ENCODE assay signal across 12 cellular contexts in the genomic region with DNA sequence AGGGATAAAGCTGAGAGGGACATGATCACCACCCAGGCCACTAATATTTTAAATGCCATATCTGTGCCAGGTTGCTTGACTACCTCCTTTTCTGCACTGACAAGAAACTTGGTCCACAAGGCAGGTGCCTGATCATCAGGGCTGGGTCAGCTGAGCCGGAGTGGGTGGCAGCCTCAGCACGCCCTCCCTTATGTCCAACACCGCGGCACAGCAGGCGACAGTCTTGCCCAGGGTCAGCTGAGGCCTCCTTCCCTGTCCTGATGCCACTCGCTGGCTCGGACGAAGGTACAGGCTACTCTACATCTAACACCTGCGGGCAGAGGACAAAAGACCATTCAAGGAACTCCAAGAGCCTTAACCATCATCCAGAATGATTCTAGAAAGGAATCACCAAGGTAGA. TPM values are rescaled to one million over a fixed set of nuclear protein-coding genes. Genes with fewer than 3 reads are reported as not detected.
A peak's percentile ranks its signal among the peaks of the same experiment; 100 is the strongest.
DNase-seq lines count a peak whose midpoint lies in the region; ATAC-seq and TF ChIP-seq lines count a peak whose summit lies in the region.
"Had no signal": no experiment of that assay in that cellular context is flagged by ENCODE, and none has a peak within 500 bp of the region (broad histone marks: within the 10 kb centered on the region; RNA-seq: fewer than 3 reads in every experiment).

No MANE protein-coding gene starts in this region.

- H3K36me3 Mint-ChIP-seq in activated naive CD4-positive, alpha-beta T cell treated with anti-CD3 and anti-CD28 coated beads, Interleukin-2, amount 10 ng/mL, durations not matched to agents 7 days and 5 days: peaks cover 40% of the 10 kb centered on the region
- H3K36me3 Mint-ChIP-seq in effector memory CD8-positive, alpha-beta T cell (ENCODE audit: insufficient read depth): peaks cover 17% of the 10 kb centered on the region

- no peak overlapping the region for H3K9ac ChIP-seq in SK-N-SH

- H3K9me3 ChIP-seq in muscle layer of duodenum (ENCODE audit: control insufficient read depth in 1 of 2, low read length in 2 of 2) (no peaks in the 10 kb centered on the region), transverse colon (no peaks in the 10 kb centered on the region), SK-N-SH (no peaks in the 10 kb centered on the region)
- H3K9me3 ChIP-seq: SJSA1 had no signal

- H3K4me2 ChIP-seq in SK-N-SH: no peak overlapping the region

- in situ Hi-C loops in transverse colon (cut with MboI; ENCODE audit: low pct_ligation_motif_present in 1 of 4, low pct_unique_long_range_greater_than_20kb in 1 of 4, low sequenced_read_pairs in 3 of 4): no loop called here

- TF ChIP-seq CTCF in transverse colon (IDR thresholded peaks at IDR 0.05) (no peak), SK-N-SH (IDR thresholded peaks at IDR 0.05) (no peak), lower leg skin (IDR thresholded peaks at IDR 0.05) (no peak)

- peaks cover 69% of the 10 kb centered on the region for H4K20me1 ChIP-seq in SK-N-SH (ENCODE audit: insufficient read depth)

- H3K9me2 ChIP-seq in SK-N-SH: no peaks in the 10 kb centered on the region

- H3K9me3 Mint-ChIP-seq in activated naive CD4-positive, alpha-beta T cell treated with anti-CD3 and anti-CD28 coated beads, Interleukin-2, amount 10 ng/mL, durations not matched to agents 7 days and 5 days: no peaks in the 10 kb centered on the region
- no peaks in the 10 kb centered on the region for H3K9me3 Mint-ChIP-seq in effector memory CD8-positive, alpha-beta T cell

- CTCF ChIA-PET in activated naive CD4-positive, alpha-beta T cell treated with anti-CD3 and anti-CD28 coated beads, Interleukin-2, amount 10 ng/mL, durations not matched to agents 7 days and 5 days (lab: Charles Lee): no interaction called here
- CTCF ChIA-PET in SK-N-SH (lab: Yijun Ruan, JAX): interaction anchor here (1.0 to 2.9 kb wide), 4 partner anchors 13 to 83 kb away, joined by 3 to 15 read pairs (median 4); no protein-coding TSS in a partner anchor

- TF ChIP-seq POLR2A in transverse colon (IDR thresholded peaks at IDR 0.05): no peak
- no peak for TF ChIP-seq POLR2A in lower leg skin (IDR thresholded peaks at IDR 0.05)

- POLR2A ChIA-PET in SK-N-SH (lab: Yijun Ruan, JAX): interaction anchor here (0.6 to 1.0 kb wide), 3 partner anchors 8 to 40 kb away, joined by 3 read pairs; a partner anchor contains a TSS

- TF ChIP-seq EP300 in transverse colon (IDR thresholded peaks at IDR 0.05; ENCODE audit: low read depth) (no peak), SK-N-SH (IDR thresholded peaks at IDR 0.05; ENCODE audit: borderline replicate concordance in 1 of 2, low read depth in 1 of 2, low read length in 1 of 2) (no peak)

- no peaks in the 10 kb centered on the region for H3K27me3 Mint-ChIP-seq in activated naive CD4-positive, alpha-beta T cell treated with anti-CD3 and anti-CD28 coated beads, Interleukin-2, amount 10 ng/mL, durations not matched to agents 7 days and 5 days
- H3K27me3 Mint-ChIP-seq in effector memory CD8-positive, alpha-beta T cell: no peaks in the 10 kb centered on the region

- no peak overlapping the region for H2AFZ ChIP-seq in SK-N-SH (ENCODE audit: low read depth)

- H3K27ac Mint-ChIP-seq in activated naive CD4-positive, alpha-beta T cell treated with anti-CD3 and anti-CD28 coated beads, Interleukin-2, amount 10 ng/mL, durations not matched to agents 7 days and 5 days: peak overlapping the region; percentile 93
- peak overlapping the region; percentile 36 to 90 for H3K27ac Mint-ChIP-seq in effector memory CD8-positive, alpha-beta T cell

- H3K4me3 Mint-ChIP-seq in activated naive CD4-positive, alpha-beta T cell treated with anti-CD3 and anti-CD28 coated beads, Interleukin-2, amount 10 ng/mL, durations not matched to agents 7 days and 5 days: no peak overlapping the region
- no peak overlapping the region for H3K4me3 Mint-ChIP-seq in effector memory CD8-positive, alpha-beta T cell

- no peaks in the 10 kb centered on the region for H3F3A ChIP-seq in SK-N-SH (replicated peaks; ENCODE audit: insufficient read depth)

- peaks cover 94% of the 10 kb centered on the region for H3K79me2 ChIP-seq in SK-N-SH (ENCODE audit: insufficient read depth)

- intact Hi-C loops in transverse colon (cut with DNase I; ENCODE audit: low total_unique reads): no loop called here
- intact Hi-C loops in lower leg skin (cut with DNase I; ENCODE audit: low total_unique reads): no loop called here

- H3K27ac ChIP-seq in muscle layer of duodenum (ENCODE audit: low read length) (peak overlapping the region; percentile 86), transverse colon (peak overlapping the region; percentile 81 to 91 (median 86)), SK-N-SH (ENCODE audit: low read depth in 2 of 2, low read length in 1 of 2) (no peak overlapping the region)
- H3K27ac ChIP-seq: SJSA1 had no signal

- H3K27me3 ChIP-seq in muscle layer of duodenum (ENCODE audit: low read depth, low read length) (no peaks in the 10 kb centered on the region), transverse colon (no peaks in the 10 kb centered on the region), SK-N-SH (ENCODE audit: insufficient read depth) (no peaks in the 10 kb centered on the region)
- H3K27me3 ChIP-seq: SJSA1 had no signal

- peaks cover 74% of the 10 kb centered on the region for H3K4me1 Mint-ChIP-seq in activated naive CD4-positive, alpha-beta T cell treated with anti-CD3 and anti-CD28 coated beads, Interleukin-2, amount 10 ng/mL, durations not matched to agents 7 days and 5 days
- H3K4me1 Mint-ChIP-seq in effector memory CD8-positive, alpha-beta T cell (ENCODE audit: low read depth in 2 of 2): peaks cover 35 to 37% of the 10 kb centered on the region in 2 donors

- no peak overlapping the region for H3K4me3 ChIP-seq in muscle layer of duodenum (ENCODE audit: low read depth in 1 of 2, low read length in 2 of 2)
- no peak overlapping the region for H3K4me3 ChIP-seq in transverse colon
- H3K4me3 ChIP-seq in SK-N-SH (ENCODE audit: low read depth in 2 of 2, low read length in 1 of 2): no peak overlapping the region
- H3K4me3 ChIP-seq in lower leg skin (ENCODE audit: low read depth, poor library complexity, severe bottlenecking): no peak overlapping the region
- H3K4me3 ChIP-seq: GM12878, SJSA1 had no signal

- no peak for DNase-seq in activated naive CD4-positive, alpha-beta T cell treated with anti-CD3 and anti-CD28 coated beads, Interleukin-2, amount 10 ng/mL, durations not matched to agents 7 days and 5 days
- DNase-seq in activated naive CD4-positive, alpha-beta T cell treated with anti-CD3 and anti-CD28 coated beads, Interleukin-2, amount 50 U/mL, for 16 hours: no peak
- no peak for DNase-seq in effector memory CD8-positive, alpha-beta T cell
- DNase-seq in transverse colon: peak; percentile 54
- DNase-seq in SK-N-SH: no peak
- no peak for DNase-seq in lower leg skin (ENCODE audit: low spot score in 2 of 2)
- DNase-seq in T1000 (lab: John Stamatoyannopoulos, UW): no peak
- DNase-seq: AML-193, NCI-H1417 had no signal

- no peak for ATAC-seq in effector memory CD8-positive, alpha-beta T cell (replicated peaks)
- ATAC-seq: GM12878 had no signal

- peaks cover 5 to 6% of the 10 kb centered on the region in 2 donors for H3K36me3 ChIP-seq in muscle layer of duodenum (ENCODE audit: control insufficient read depth in 1 of 2, insufficient read depth in 2 of 2, low read length in 2 of 2)
- H3K36me3 ChIP-seq in transverse colon: peaks cover 0 to 6% (median 0%) of the 10 kb centered on the region in 4 donors
- peaks cover 19 to 21% of the 10 kb centered on the region in 2 experiments for H3K36me3 ChIP-seq in SK-N-SH (replicated peaks in 1 of 2; ENCODE audit: control insufficient read depth in 1 of 2, insufficient read depth in 2 of 2, low read length in 1 of 2)

- WGBS in transverse colon (ENCODE audit: low coverage in 1 of 2), 2 donors: 69% methylated on average over 9 of the region's 9 CpGs; no CpG with 5 or more reads in 1 of the 2 donors
- 96% methylated on average over 4 of the region's 9 CpGs for WGBS in SK-N-SH (ENCODE audit: low lambda C conversion rate)
- WGBS in lower leg skin, 2 donors: 73 to 87% methylated on average over 9 of the region's 9 CpGs

- H3K4me1 ChIP-seq in muscle layer of duodenum (ENCODE audit: control insufficient read depth in 1 of 2, insufficient read depth in 2 of 2, low read length in 2 of 2) (peaks cover 9 to 26% of the 10 kb centered on the region in 2 donors), transverse colon (peaks cover 37 to 62% (median 52%) of the 10 kb centered on the region in 4 donors), SK-N-SH (ENCODE audit: control insufficient read depth in 1 of 2, insufficient read depth in 2 of 2, low read depth in 1 of 2, low read length in 1 of 2) (peaks cover 0 to 2% of the 10 kb centered on the region in 2 experiments; a peak in 1 of 4 replicates)
- H3K4me1 ChIP-seq: SJSA1 had no signal

- no peak for TF ChIP-seq RAD21 in SK-N-SH (IDR thresholded peaks at IDR 0.05; ENCODE audit: low read length)

TF ChIP-seq in SK-N-SH, 30 proteins besides CTCF, POLR2A, EP300 and RAD21 (continues in another document):
- no peak for TF ChIP-seq FOSL2 (IDR thresholded peaks at IDR 0.05; ENCODE audit: borderline replicate concordance, low read depth)
- TF ChIP-seq FOXM1 (IDR thresholded peaks at IDR 0.05; ENCODE audit: low read depth): no peak
- TF ChIP-seq TEAD4 (IDR thresholded peaks at IDR 0.05; ENCODE audit: borderline replicate concordance, insufficient read depth): no peak
- TF ChIP-seq SMC3 (IDR thresholded peaks at IDR 0.05; ENCODE audit: low read depth, low read length): no peak
- no peak for TF ChIP-seq GATA2 (CRISPR knock-in tag; IDR thresholded peaks at IDR 0.05)
- TF ChIP-seq TCF12 (IDR thresholded peaks at IDR 0.05): no peak
- no peak for TF ChIP-seq GABPA (IDR thresholded peaks at IDR 0.05; ENCODE audit: low read depth)

RNA-seq across cellular contexts. Expression of a gene that starts 16.9 kb away (rescaled TPM):
- total RNA-seq in transverse colon (10 to 100 TPM; 25.4 to 32.2 (median 28.0) TPM), lower leg skin (10 to 100 TPM; 21.8 to 29.5 (median 27.6) TPM)
- polyA plus RNA-seq in SK-N-SH (2012; rRNA removed): 3.9 and 7.6 TPM in 2 replicates
- 4.6 and 5.7 TPM in 2 replicates for polyA plus RNA-seq in SK-N-SH (2012; cell fraction: cytosol; rRNA removed)
- 14.8 and 20.3 TPM in 2 replicates for polyA plus RNA-seq in SK-N-SH (2012; cell fraction: nucleus; rRNA removed)

RNA-seq across cellular contexts. Expression of a gene that starts 33.9 kb away (rescaled TPM):
- total RNA-seq in transverse colon (10 to 100 TPM; 27.3 to 85.4 (median 51.8) TPM), lower leg skin (10 to 100 TPM; 38.8 to 56.1 (median 44.2) TPM)
- 123 and 126 TPM in 2 replicates for polyA plus RNA-seq in SK-N-SH (2012; rRNA removed)
- polyA plus RNA-seq in SK-N-SH (2012; cell fraction: cytosol; rRNA removed): 137 and 140 TPM in 2 replicates
- polyA plus RNA-seq in SK-N-SH (2012; cell fraction: nucleus; rRNA removed): 44.7 and 62.7 TPM in 2 replicates

RNA-seq across cellular contexts. Expression of a gene that starts 48.3 kb away (rescaled TPM):
- total RNA-seq in transverse colon (10 to 100 TPM in 3 of 4 donors, 1 to 10 TPM in 1; 8.0 to 48.7 (median 32.5) TPM), lower leg skin (10 to 100 TPM; 54.1 to 64.8 (median 56.0) TPM)
- polyA plus RNA-seq in SK-N-SH (2012; rRNA removed): 33.0 and 40.1 TPM in 2 replicates
- polyA plus RNA-seq in SK-N-SH (2012; cell fraction: cytosol; rRNA removed): 16.8 and 26.2 TPM in 2 replicates
- polyA plus RNA-seq in SK-N-SH (2012; cell fraction: nucleus; rRNA removed): 13.8 and 35.6 TPM in 2 replicates

Comparison
In these comparisons a context has a peak if more than half of its experiments do, and no peak if none do; other contexts are left out.
1. H3K27ac ChIP-seq: peak in muscle layer of duodenum (single experiment) and transverse colon (4 of 4); none in SK-N-SH (0 of 2).